In genomic region chr5:9817819-9818218, GRCh38 we compare ENCODE assay signal across 20 cellular contexts.
A peak's percentile ranks its signal among the peaks of the same experiment; 100 is the strongest.
DNase-seq lines count a peak whose midpoint lies in the region; ATAC-seq, FAIRE-seq and TF ChIP-seq lines count a peak whose summit lies in the region.
"Had no signal": no experiment of that assay in that cellular context is flagged by ENCODE, and none has a peak within 500 bp of the region (broad histone marks: within the 10 kb centered on the region; RNA-seq: fewer than 3 reads in every experiment).

No MANE protein-coding gene starts in this region.

- H3K36me3 ChIP-seq in right atrium auricular region = no peaks in the 10 kb centered on the region
- H3K36me3 ChIP-seq in left ventricle myocardium inferior = no peaks in the 10 kb centered on the region
- H3K36me3 ChIP-seq: BLaER1 treated with 17β-estradiol and CSF1 and Interleukin-3, amounts not matched to agents 10 nM and 100 nM had no signal

- H3K4me1 ChIP-seq in right atrium auricular region (no peaks in the 10 kb centered on the region), left ventricle myocardium inferior (no peaks in the 10 kb centered on the region)
- H3K4me1 ChIP-seq: A549, Caco-2 had no signal

- TF ChIP-seq CTCF in right atrium auricular region (IDR thresholded peaks at IDR 0.05) = no peak
- no peak for TF ChIP-seq CTCF in left ventricle myocardium inferior (IDR thresholded peaks at IDR 0.05; ENCODE audit: borderline replicate concordance)

- H3K9me3 ChIP-seq in right atrium auricular region (no peaks in the 10 kb centered on the region), left ventricle myocardium inferior (replicated peaks) (no peaks in the 10 kb centered on the region)
- H3K9me3 ChIP-seq: A549; BLaER1 treated with 17β-estradiol and CSF1 and Interleukin-3, amounts not matched to agents 10 nM and 100 nM; Caco-2 had no signal

- peak; percentile 31 for ATAC-seq in Right ventricle myocardium inferior
- ATAC-seq in left cardiac atrium = no peak
- ATAC-seq: A549; CD8-positive, alpha-beta T cell had no signal

- intact Hi-C loops in Right ventricle myocardium inferior (cut with DNase I) (no loop called here), left ventricle myocardium inferior (cut with micrococcal nuclease) (no loop called here), left cardiac atrium (cut with DNase I) (no loop called here)

- peaks cover 0 to 3% of the 10 kb centered on the region in 2 donors for H3K27me3 ChIP-seq in right atrium auricular region
- no peaks in the 10 kb centered on the region for H3K27me3 ChIP-seq in left ventricle myocardium inferior (ENCODE audit: low read depth)
- H3K27me3 ChIP-seq: BLaER1 treated with 17β-estradiol and CSF1 and Interleukin-3, amounts not matched to agents 10 nM and 100 nM had no signal

- peak; percentile 86 for FAIRE-seq in HTR-8/SVneo (lab: Jason Lieb, UNC)
- FAIRE-seq: A549, D721Med, G401.6, GM12891, GM19239 had no signal

- DNase-seq in Right ventricle myocardium inferior (ENCODE audit: missing footprints) (no peak), right atrium auricular region (ENCODE audit: low spot score) (no peak), left ventricle myocardium inferior (no peak), left cardiac atrium (no peak), HTR-8/SVneo (ENCODE audit: insufficient read length, low spot score) (no peak), dermis blood vessel endothelial cell (no peak)
- DNase-seq: AML-193; Caco-2; Calu3; CD4-positive, alpha-beta T cell; CD8-positive, alpha-beta T cell; GF-D8 had no signal

- H3K4me3 ChIP-seq in right atrium auricular region (no peak overlapping the region), left ventricle myocardium inferior (no peak overlapping the region)
- H3K4me3 ChIP-seq: A549; BLaER1 treated with 17β-estradiol and CSF1 and Interleukin-3, amounts not matched to agents 10 nM and 100 nM had no signal

- H3K27ac ChIP-seq in right atrium auricular region (no peak overlapping the region), left ventricle myocardium inferior (replicated peaks) (peak overlapping the region; percentile 61)
- H3K27ac ChIP-seq: 22Rv1; A549; BLaER1 treated with 17β-estradiol and CSF1 and Interleukin-3, amounts not matched to agents 10 nM and 100 nM; C4-2B had no signal
